ENCODE assay signal across 8 cellular contexts in the genomic region with DNA sequence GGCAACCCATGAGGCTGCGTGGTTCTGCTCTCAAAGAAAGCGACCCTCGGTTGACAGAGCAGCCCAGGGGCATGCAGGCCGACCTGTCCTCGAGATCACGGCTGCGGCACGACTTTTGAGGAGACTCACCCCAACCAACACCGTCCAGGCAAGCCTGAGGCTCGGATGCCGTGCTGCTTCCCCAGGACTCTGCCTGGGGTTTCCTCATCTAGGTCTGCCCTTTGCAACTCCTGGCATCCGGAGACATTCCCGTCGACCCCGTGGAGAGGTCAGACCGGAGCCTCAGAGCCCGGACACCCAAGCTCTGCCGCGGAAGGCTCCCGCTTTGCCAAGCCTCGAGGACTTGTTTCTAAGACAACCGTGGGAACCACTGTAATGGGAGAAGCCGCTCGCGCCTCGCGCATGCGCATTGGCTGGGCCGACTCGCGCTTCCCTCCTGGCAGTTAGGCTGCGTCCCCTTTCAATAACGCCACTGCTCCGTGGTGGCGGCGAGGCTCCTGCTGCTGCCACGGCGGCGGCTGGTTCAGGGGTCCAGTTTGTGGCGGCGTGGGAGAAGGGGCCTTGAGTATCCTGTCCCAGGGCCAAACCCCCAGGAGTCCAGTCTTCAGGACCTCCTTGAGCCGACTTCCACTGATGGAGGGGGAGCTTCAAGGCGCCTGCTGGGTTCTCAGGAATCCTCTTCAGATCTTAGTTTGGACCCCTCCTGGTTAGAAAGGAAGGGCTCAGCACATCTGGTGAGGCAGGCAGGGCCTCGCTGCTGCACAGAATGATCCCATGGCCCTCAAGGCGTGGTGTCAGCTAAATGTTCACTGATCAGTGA.
DNase-seq lines count a peak whose midpoint lies in the region; ATAC-seq, FAIRE-seq and TF ChIP-seq lines count a peak whose summit lies in the region.
"Not testable (repeated sequence)": the region's sequence is repeated elsewhere in the genome, so short reads cannot be mapped to it uniquely, and the experiment has no call there.

No MANE protein-coding gene starts in this region.

- H2AFZ ChIP-seq in PC-3 (ENCODE audit: low read length) = not testable (repeated sequence)

- DNase-seq in A549 (ENCODE audit: low read depth in 1 of 2, low spot score in 1 of 2); PC-3; WTC11 (ENCODE audit: low spot score); central memory CD8-positive, alpha-beta T cell (ENCODE audit: low spot score in 2 of 2); Right ventricle myocardium superior; left lung; omental fat pad (ENCODE audit: low spot score); upper lobe of right lung: not testable (repeated sequence)

- not testable (repeated sequence) for H3K4me1 ChIP-seq in A549; PC-3 (ENCODE audit: insufficient read depth, low read length); left lung; upper lobe of right lung

- H3K4me2 ChIP-seq in A549; PC-3 (ENCODE audit: low read length): not testable (repeated sequence)

- BruUV-seq in PC-3 (replicated peaks; lab: Mats Ljungman, UMichigan) = TSS peak; percentile 35

- H3K27me3 Mint-ChIP-seq in WTC11 (ENCODE audit: low read depth); central memory CD8-positive, alpha-beta T cell: not testable (repeated sequence)

- not testable (repeated sequence) for TF ChIP-seq RAD21 in A549 (conservative IDR thresholded peaks at IDR 0.05 in 1 of 2, IDR thresholded peaks at IDR 0.05 in 1 of 2)

- CTCF ChIA-PET in A549 (lab: Yijun Ruan, JAX); PC-3 (lab: Charles Lee); WTC11 (lab: Charles Lee): not testable (repeated sequence)

- not testable (repeated sequence) for TF ChIP-seq CTCF in A549 (IDR thresholded peaks at IDR 0.05); PC-3 (conservative IDR thresholded peaks at IDR 0.05; ENCODE audit: low read depth, low read length); WTC11 (IDR thresholded peaks at IDR 0.05); left lung (IDR thresholded peaks at IDR 0.05); omental fat pad (IDR thresholded peaks at IDR 0.05); upper lobe of right lung (IDR thresholded peaks at IDR 0.05)

- H3K4me1 Mint-ChIP-seq in WTC11; central memory CD8-positive, alpha-beta T cell: not testable (repeated sequence)

- not testable (repeated sequence) for FAIRE-seq in A549 (lab: Jason Lieb, UNC)

- H3K4me3 Mint-ChIP-seq in WTC11; central memory CD8-positive, alpha-beta T cell: not testable (repeated sequence)

- H3K79me2 ChIP-seq in PC-3 (ENCODE audit: low read length) = not testable (repeated sequence)

- H3K4me3 ChIP-seq in A549; PC-3 (ENCODE audit: low read length); left lung; upper lobe of right lung: not testable (repeated sequence)

- H3K36me3 ChIP-seq in PC-3 (ENCODE audit: low read depth, low read length); left lung; upper lobe of right lung: not testable (repeated sequence)

- WGBS in A549 (ENCODE audit: missing lambda C conversion rate) = no CpG with 5 or more reads among the region's 45 CpGs

- not testable (repeated sequence) for H3K9ac ChIP-seq in PC-3 (ENCODE audit: low read length)

- H3K27ac Mint-ChIP-seq in WTC11; central memory CD8-positive, alpha-beta T cell (ENCODE audit: low read depth): not testable (repeated sequence)

- H3K27me3 ChIP-seq in PC-3 (ENCODE audit: low read length); left lung; upper lobe of right lung: not testable (repeated sequence)

- H4K20me1 ChIP-seq in PC-3 (ENCODE audit: low read length) = not testable (repeated sequence)

- not testable (repeated sequence) for H3F3A ChIP-seq in PC-3 (ENCODE audit: low read length, unreplicated experiment)

- H3K27ac ChIP-seq in A549; PC-3 (ENCODE audit: low read length); left lung; upper lobe of right lung: not testable (repeated sequence)

- not testable (repeated sequence) for TF ChIP-seq POLR2A in A549 (IDR thresholded peaks at IDR 0.05; ENCODE audit: low read length)

- H3K9me3 ChIP-seq in A549; PC-3 (ENCODE audit: low read length); left lung; upper lobe of right lung: not testable (repeated sequence)

- not testable (repeated sequence) for H3K9me2 ChIP-seq in PC-3 (replicated peaks; ENCODE audit: low read length)

- intact Hi-C loops in PC-3 (cut with micrococcal nuclease); Right ventricle myocardium superior (cut with DNase I); left lung (cut with DNase I); upper lobe of right lung (cut with DNase I): not testable (repeated sequence)

- not testable (repeated sequence) for H3K36me3 Mint-ChIP-seq in WTC11; central memory CD8-positive, alpha-beta T cell (ENCODE audit: insufficient read depth)

- not testable (repeated sequence) for TF ChIP-seq EP300 in A549 (IDR thresholded peaks at IDR 0.05)

- ATAC-seq in A549 = peak; percentile 83 to 89
- ATAC-seq in PC-3 = peak; percentile 81
- peak; percentile 52 for ATAC-seq in WTC11
- peak; percentile 24 for ATAC-seq in central memory CD8-positive, alpha-beta T cell (replicated peaks; ENCODE audit: extremely low read depth, poor library complexity, severe bottlenecking)
- peak; percentile 80 for ATAC-seq in Right ventricle myocardium superior (ENCODE audit: poor library complexity)
- peak; percentile 78 for ATAC-seq in left lung
- peak; percentile 41 for ATAC-seq in omental fat pad (ENCODE audit: low FRiP score)
- ATAC-seq in upper lobe of right lung = peak; percentile 49

- H3K9me3 Mint-ChIP-seq in WTC11; central memory CD8-positive, alpha-beta T cell: not testable (repeated sequence)

- POLR2A ChIA-PET in A549 (lab: Yijun Ruan, JAX); PC-3 (lab: Charles Lee; ENCODE audit: unreplicated experiment); WTC11 (lab: Charles Lee): not testable (repeated sequence)

Comparison
In these comparisons a context has a peak if more than half of its experiments do, and no peak if none do; other contexts are left out.
1. ATAC-seq: peak in every context shown above with its lines; median percentile 86 in A549; 81 in PC-3; 80 in Right ventricle myocardium superior; 78 in left lung; 52 in WTC11; 49 in upper lobe of right lung; 41 in omental fat pad; 24 in central memory CD8-positive, alpha-beta T cell.